ENCODE assay signal across 8 cellular contexts in genomic region chr3:109023656-109024254, GRCh38.
DNase-seq lines count a peak whose midpoint lies in the region; ATAC-seq and TF ChIP-seq lines count a peak whose summit lies in the region.

No MANE protein-coding gene starts in this region.

- CTCF ChIA-PET in CD8-positive, alpha-beta T cell (lab: Charles Lee) = interaction anchor here (0.8 to 1.9 kb wide), 20 partner anchors 8 to 434 kb away, joined by 3 to 9 read pairs (median 4); partner anchors contain the start of genes CIP2A and DZIP3

- H3K27me3 ChIP-seq in CD8-positive, alpha-beta T cell (ENCODE audit: insufficient read depth, low read length) = no peaks in the 10 kb centered on the region

- H3K4me3 ChIP-seq in CD8-positive, alpha-beta T cell (ENCODE audit: low read depth, low read length) = no peak overlapping the region

- H3K9me3 Mint-ChIP-seq in CD8-positive, alpha-beta T cell = no peaks in the 10 kb centered on the region
- no peaks in the 10 kb centered on the region for H3K9me3 Mint-ChIP-seq in progenitor cell of endocrine pancreas (ENCODE audit: low read depth)
- H3K9me3 Mint-ChIP-seq in activated T-helper 2 cell treated with anti-CD3 and anti-CD28 coated beads, Interferon-gamma antibody, Interleukin-2, Interleukin-4, amounts not matched to agents 10 μg/mL and 5 μg/mL and 100 μg/mL, durations not matched to agents 14 hours and 24 hours and 36 hours = no peaks in the 10 kb centered on the region

- intact Hi-C loops in CD8-positive, alpha-beta T cell (cut with DNase I, micrococcal nuclease) = loop anchor here in 1 of 2 experiments (10.0 kb wide), 1 partner anchor 1291 kb away; no protein-coding TSS in a partner anchor
- intact Hi-C loops in activated T-helper 2 cell treated with anti-CD3 and anti-CD28 coated beads, Interferon-gamma antibody, Interleukin-2, Interleukin-4, amounts not matched to agents 10 μg/mL and 5 μg/mL and 100 μg/mL, durations not matched to agents 14 hours and 24 hours and 36 hours (cut with micrococcal nuclease) = loop anchor here (2.0 kb wide), 1 partner anchor 59 kb away; no protein-coding TSS in a partner anchor

- no peak overlapping the region for H3K27ac Mint-ChIP-seq in CD8-positive, alpha-beta T cell
- H3K27ac Mint-ChIP-seq in progenitor cell of endocrine pancreas = no peak overlapping the region
- H3K27ac Mint-ChIP-seq in activated T-helper 2 cell treated with anti-CD3 and anti-CD28 coated beads, Interferon-gamma antibody, Interleukin-2, Interleukin-4, amounts not matched to agents 10 μg/mL and 5 μg/mL and 100 μg/mL, durations not matched to agents 14 hours and 24 hours and 36 hours = no peak overlapping the region

- H3K9me3 ChIP-seq in CD8-positive, alpha-beta T cell (ENCODE audit: low read length) = no peaks in the 10 kb centered on the region

- no peaks in the 10 kb centered on the region for H3K4me1 Mint-ChIP-seq in CD8-positive, alpha-beta T cell (ENCODE audit: low read depth)
- H3K4me1 Mint-ChIP-seq in progenitor cell of endocrine pancreas (ENCODE audit: low read depth) = peaks cover 3% of the 10 kb centered on the region
- H3K4me1 Mint-ChIP-seq in activated T-helper 2 cell treated with anti-CD3 and anti-CD28 coated beads, Interferon-gamma antibody, Interleukin-2, Interleukin-4, amounts not matched to agents 10 μg/mL and 5 μg/mL and 100 μg/mL, durations not matched to agents 14 hours and 24 hours and 36 hours (ENCODE audit: low read depth) = no peaks in the 10 kb centered on the region

- H3K4me3 Mint-ChIP-seq in CD8-positive, alpha-beta T cell = no peak overlapping the region
- H3K4me3 Mint-ChIP-seq in progenitor cell of endocrine pancreas (ENCODE audit: low read depth) = no peak overlapping the region
- H3K4me3 Mint-ChIP-seq in activated T-helper 2 cell treated with anti-CD3 and anti-CD28 coated beads, Interferon-gamma antibody, Interleukin-2, Interleukin-4, amounts not matched to agents 10 μg/mL and 5 μg/mL and 100 μg/mL, durations not matched to agents 14 hours and 24 hours and 36 hours (ENCODE audit: low read depth) = no peak overlapping the region

- H3K27me3 Mint-ChIP-seq in CD8-positive, alpha-beta T cell (ENCODE audit: low read depth) = no peaks in the 10 kb centered on the region
- H3K27me3 Mint-ChIP-seq in progenitor cell of endocrine pancreas = no peaks in the 10 kb centered on the region
- H3K27me3 Mint-ChIP-seq in activated T-helper 2 cell treated with anti-CD3 and anti-CD28 coated beads, Interferon-gamma antibody, Interleukin-2, Interleukin-4, amounts not matched to agents 10 μg/mL and 5 μg/mL and 100 μg/mL, durations not matched to agents 14 hours and 24 hours and 36 hours (ENCODE audit: low read depth) = peaks cover 4% of the 10 kb centered on the region

- H3K4me1 ChIP-seq in CD8-positive, alpha-beta T cell (ENCODE audit: insufficient read depth, low read length) = no peaks in the 10 kb centered on the region

- H3K36me3 Mint-ChIP-seq in CD8-positive, alpha-beta T cell = no peaks in the 10 kb centered on the region
- H3K36me3 Mint-ChIP-seq in progenitor cell of endocrine pancreas (ENCODE audit: insufficient read depth) = no peaks in the 10 kb centered on the region
- H3K36me3 Mint-ChIP-seq in activated T-helper 2 cell treated with anti-CD3 and anti-CD28 coated beads, Interferon-gamma antibody, Interleukin-2, Interleukin-4, amounts not matched to agents 10 μg/mL and 5 μg/mL and 100 μg/mL, durations not matched to agents 14 hours and 24 hours and 36 hours (ENCODE audit: low read depth) = no peaks in the 10 kb centered on the region

- no peak overlapping the region for H3K27ac ChIP-seq in CD8-positive, alpha-beta T cell (ENCODE audit: low read depth, low read length)

- peak in 6 of 7 experiments; percentile 6 to 51 (median 22) for DNase-seq in CD8-positive, alpha-beta T cell
- DNase-seq in NCI-H446 treated with DMSO at 0.1 percent for 48 hours (lab: John Stamatoyannopoulos, UW) (peak; percentile 7), foreskin melanocyte (peak; percentile 13), progenitor cell of endocrine pancreas (ENCODE audit: low spot score, unreplicated experiment) (no peak)
- DNase-seq in activated CD8-positive, alpha-beta memory T cell treated with anti-CD3 and anti-CD28 coated beads, Interleukin-2, amount 50 U/mL, for 48 hours = peak; percentile 52
- no peak for DNase-seq in activated T-helper 2 cell treated with anti-CD3 and anti-CD28 coated beads, Interferon-gamma antibody, Interleukin-2, Interleukin-4, amounts not matched to agents 10 μg/mL and 5 μg/mL and 100 μg/mL, durations not matched to agents 14 hours and 24 hours and 36 hours (ENCODE audit: low spot score)

- peak; percentile 40 for ATAC-seq in CD8-positive, alpha-beta T cell
- ATAC-seq in GM18870 (IDR thresholded peaks at IDR 0.05; ENCODE audit: unreplicated experiment) = peak; percentile 79
- peak; percentile 73 for ATAC-seq in HG03095 (IDR thresholded peaks at IDR 0.05; ENCODE audit: unreplicated experiment)

- no peaks in the 10 kb centered on the region for H3K36me3 ChIP-seq in CD8-positive, alpha-beta T cell (ENCODE audit: insufficient read depth, low read length)

- POLR2A ChIA-PET in CD8-positive, alpha-beta T cell (lab: Charles Lee) = no interaction called here

- peak; percentile 85 for TF ChIP-seq CTCF in CD8-positive, alpha-beta T cell (IDR thresholded peaks at IDR 0.05)
- peak; percentile 84 for TF ChIP-seq CTCF in progenitor cell of endocrine pancreas (IDR thresholded peaks at IDR 0.05; ENCODE audit: unreplicated experiment)

Comparison
In these comparisons a context has a peak if more than half of its experiments do, and no peak if none do; other contexts are left out.
1. DNase-seq: peak in CD8-positive, alpha-beta T cell (6 of 7), NCI-H446 treated with DMSO at 0.1 percent for 48 hours (single experiment), activated CD8-positive, alpha-beta memory T cell treated with anti-CD3 and anti-CD28 coated beads, Interleukin-2, amount 50 U/mL, for 48 hours (single experiment) and foreskin melanocyte (single experiment); none in progenitor cell of endocrine pancreas (single experiment) and activated T-helper 2 cell treated with anti-CD3 and anti-CD28 coated beads, Interferon-gamma antibody, Interleukin-2, Interleukin-4, amounts not matched to agents 10 μg/mL and 5 μg/mL and 100 μg/mL, durations not matched to agents 14 hours and 24 hours and 36 hours (single experiment).
2. Peak in every context shown above with its lines, with median percentiles within 50 percentile points of each other: ATAC-seq.